In the genomic region with DNA sequence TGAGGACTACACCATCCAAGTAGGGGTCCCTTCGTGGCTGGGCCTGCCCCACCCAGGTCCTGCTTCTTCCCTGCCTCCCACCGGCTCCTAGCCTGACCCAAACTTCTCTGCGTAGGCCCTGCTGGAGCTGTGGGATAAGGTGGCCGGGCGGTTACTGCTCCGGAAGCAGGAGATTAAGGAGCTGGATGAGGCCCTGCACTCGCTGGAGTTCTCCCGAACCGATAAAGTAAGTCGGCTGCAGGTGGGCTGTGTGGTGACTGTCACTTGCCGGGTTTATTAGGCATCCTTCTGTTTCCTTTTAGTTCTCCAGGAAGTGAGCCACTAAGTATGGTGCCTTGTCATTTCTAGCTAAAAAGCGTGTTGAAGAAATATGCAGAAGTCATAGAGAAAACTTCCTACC, we compare ENCODE assay signal across 10 cellular contexts.
"Had no signal": no experiment of that assay in that cellular context is flagged by ENCODE, and none has a peak within 500 bp of the region (broad histone marks: within the 10 kb centered on the region; RNA-seq: fewer than 3 reads in every experiment).

No MANE protein-coding gene starts in this region.

- H3K4me1 Mint-ChIP-seq: GM23338 had no signal

- H3K27ac ChIP-seq: GM23248 had no signal

- H3K9me3 ChIP-seq: HAP-1 had no signal

- FAIRE-seq: H1, H54 had no signal

- H3K27ac Mint-ChIP-seq: GM23338, H9, HFFc6 had no signal

- H3K4me1 ChIP-seq: HAP-1 had no signal

- H3K9me3 Mint-ChIP-seq: GM23338, H9, HFFc6 had no signal

- H3K4me3 ChIP-seq: GM23248, GM23338, HAP-1 had no signal

- H3K36me3 ChIP-seq: HAP-1 had no signal

- H3K4me3 Mint-ChIP-seq: GM23338, H9, HFFc6 had no signal

- DNase-seq: GM23248, GOT3, H9, HCEC 1CT, HFFc6 had no signal

- H2AFZ ChIP-seq: GM23248, GM23338 had no signal

- ATAC-seq: GM23338, HCT116 had no signal

- H3K4me2 ChIP-seq: GM23338 had no signal

- H3K9ac ChIP-seq: GM23248 had no signal
